8 cellular contexts compared by ENCODE assay signal in the genomic region with DNA sequence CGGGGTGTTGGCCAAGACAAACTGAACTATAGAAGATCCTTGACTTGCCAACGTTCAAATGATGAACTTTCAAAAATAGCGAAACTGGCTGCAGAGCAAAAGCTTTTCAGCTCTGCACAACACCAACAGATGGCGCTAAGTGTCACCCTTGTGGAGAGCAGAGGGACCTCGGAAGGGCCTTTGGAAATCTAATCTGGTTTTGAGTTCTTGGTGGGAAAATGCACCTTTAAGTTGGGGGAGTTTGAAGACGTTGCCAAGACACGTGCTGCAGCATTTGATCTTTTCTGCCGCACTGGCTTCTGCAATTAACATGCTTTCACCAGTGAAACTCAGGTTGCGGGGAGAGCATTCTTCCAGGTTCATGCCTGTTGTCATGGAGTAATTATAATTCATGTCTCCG. TPM values are rescaled to one million over a fixed set of nuclear protein-coding genes. Genes with fewer than 3 reads are reported as not detected.
A peak's percentile ranks its signal among the peaks of the same experiment; 100 is the strongest.
DNase-seq lines count a peak whose midpoint lies in the region; ATAC-seq and TF ChIP-seq lines count a peak whose summit lies in the region.

No MANE protein-coding gene starts in this region.

- no peaks in the 10 kb centered on the region for H3K36me3 ChIP-seq in smooth muscle cell (ENCODE audit: low read depth)

- no peak for ATAC-seq in GM18511 (IDR thresholded peaks at IDR 0.05; ENCODE audit: unreplicated experiment)

- H3F3A ChIP-seq in smooth muscle cell (ENCODE audit: low read depth) = no peaks in the 10 kb centered on the region

- no peak overlapping the region for H2AFZ ChIP-seq in smooth muscle cell (ENCODE audit: low read depth)

- H3K9me3 ChIP-seq in smooth muscle cell (replicated peaks; ENCODE audit: low read depth) = no peaks in the 10 kb centered on the region

- H3K27me3 ChIP-seq in smooth muscle cell (ENCODE audit: low read depth) = no peaks in the 10 kb centered on the region

- H3K4me2 ChIP-seq in smooth muscle cell = no peak overlapping the region

- H4K20me1 ChIP-seq in smooth muscle cell (ENCODE audit: low read depth) = no peaks in the 10 kb centered on the region

- H3K9ac ChIP-seq in smooth muscle cell (ENCODE audit: low read depth) = no peak overlapping the region

- H3K4me3 ChIP-seq in smooth muscle cell = no peak overlapping the region

- DNase-seq in stimulated activated CD4-positive, alpha-beta T cell treated with anti-CD3 and anti-CD28 coated beads, Interleukin-1b, Interleukin-23, amount 100 ng/mL, for 48 hours = peak; percentile 4
- DNase-seq in stimulated activated CD4-positive, alpha-beta T cell treated with anti-CD3 and anti-CD28 coated beads, Interleukin-4, amount 100 ng/mL, for 1 hour = no peak
- DNase-seq in NCI-H82 treated with DMSO at 0.1 percent for 48 hours (lab: John Stamatoyannopoulos, UW; ENCODE audit: unreplicated experiment) = peak; percentile 12
- DNase-seq in ecto neural progenitor cell (ENCODE audit: low spot score) = peak; percentile 52
- DNase-seq in smooth muscle cell (lab: John Stamatoyannopoulos, UW; ENCODE audit: unreplicated experiment) = no peak
- no peak for DNase-seq in GM19238 (ENCODE audit: insufficient read length, low spot score)
- no peak for DNase-seq in COR-L47 (lab: John Stamatoyannopoulos, UW)

- WGBS in smooth muscle cell (ENCODE audit: low lambda C conversion rate) = 45% methylated on average over 10 of the region's 10 CpGs

- no peak overlapping the region for H3K27ac ChIP-seq in smooth muscle cell (ENCODE audit: low read depth)

- H3K4me1 ChIP-seq in smooth muscle cell (ENCODE audit: low read depth) = no peaks in the 10 kb centered on the region

- peak; percentile 52 for TF ChIP-seq CTCF in smooth muscle cell (IDR thresholded peaks at IDR 0.05; ENCODE audit: borderline replicate concordance, insufficient read depth, poor library complexity, severe bottlenecking)

- H3K79me2 ChIP-seq in smooth muscle cell (ENCODE audit: low read depth) = no peaks in the 10 kb centered on the region

RNA-seq across cellular contexts. Expression of a gene that starts 26.3 kb away (rescaled TPM):
- 58.7 and 97.5 TPM in 2 replicates for total RNA-seq in smooth muscle cell
- 19.3 and 30.5 TPM in 2 replicates for polyA plus RNA-seq in smooth muscle cell

Comparison
In these comparisons a context has a peak if more than half of its experiments do, and no peak if none do; other contexts are left out.
1. DNase-seq: peak in stimulated activated CD4-positive, alpha-beta T cell treated with anti-CD3 and anti-CD28 coated beads, Interleukin-1b, Interleukin-23, amount 100 ng/mL, for 48 hours (single experiment), NCI-H82 treated with DMSO at 0.1 percent for 48 hours (single experiment) and ecto neural progenitor cell (single experiment); none in stimulated activated CD4-positive, alpha-beta T cell treated with anti-CD3 and anti-CD28 coated beads, Interleukin-4, amount 100 ng/mL, for 1 hour (single experiment), smooth muscle cell (single experiment), GM19238 (single experiment) and COR-L47 (single experiment).